In genomic region chr2:108184421-108184820, GRCh38 we compare ENCODE assay signal across 1 cellular context.
TF ChIP-seq lines count a peak whose summit lies in the region.

No MANE protein-coding gene starts in this region.

TF ChIP-seq in K562, 482 proteins besides CTCF, POLR2A, EP300 and RAD21:
- TF ChIP-seq, protein P1, sequence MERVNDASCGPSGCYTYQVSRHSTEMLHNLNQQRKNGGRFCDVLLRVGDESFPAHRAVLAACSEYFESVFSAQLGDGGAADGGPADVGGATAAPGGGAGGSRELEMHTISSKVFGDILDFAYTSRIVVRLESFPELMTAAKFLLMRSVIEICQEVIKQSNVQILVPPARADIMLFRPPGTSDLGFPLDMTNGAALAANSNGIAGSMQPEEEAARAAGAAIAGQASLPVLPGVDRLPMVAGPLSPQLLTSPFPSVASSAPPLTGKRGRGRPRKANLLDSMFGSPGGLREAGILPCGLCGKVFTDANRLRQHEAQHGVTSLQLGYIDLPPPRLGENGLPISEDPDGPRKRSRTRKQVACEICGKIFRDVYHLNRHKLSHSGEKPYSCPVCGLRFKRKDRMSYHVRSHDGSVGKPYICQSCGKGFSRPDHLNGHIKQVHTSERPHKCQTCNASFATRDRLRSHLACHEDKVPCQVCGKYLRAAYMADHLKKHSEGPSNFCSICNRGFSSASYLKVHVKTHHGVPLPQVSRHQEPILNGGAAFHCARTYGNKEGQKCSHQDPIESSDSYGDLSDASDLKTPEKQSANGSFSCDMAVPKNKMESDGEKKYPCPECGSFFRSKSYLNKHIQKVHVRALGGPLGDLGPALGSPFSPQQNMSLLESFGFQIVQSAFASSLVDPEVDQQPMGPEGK (CRISPR knock-in tag; IDR thresholded peaks at IDR 0.05; ENCODE audit: borderline replicate concordance): no peak
- TF ChIP-seq RFX7 (CRISPR knock-in tag; IDR thresholded peaks at IDR 0.05) (no peak), NR1H2 (CRISPR knock-in tag; IDR thresholded peaks at IDR 0.05) (no peak), SIN3A (IDR thresholded peaks at IDR 0.05; ENCODE audit: borderline replicate concordance in 2 of 2, control insufficient read depth in 1 of 2, low read depth in 2 of 2, low read length in 2 of 2) (no peak), ATF4 (CRISPR knock-in tag; IDR thresholded peaks at IDR 0.05) (no peak), ELK3 (CRISPR knock-in tag; IDR thresholded peaks at IDR 0.05) (no peak), HOXB6 (CRISPR knock-in tag; IDR thresholded peaks at IDR 0.05; ENCODE audit: borderline replicate concordance) (no peak), MAFG (tag; conservative IDR thresholded peaks at IDR 0.05) (no peak), NR2F6 (CRISPR knock-in tag; IDR thresholded peaks at IDR 0.05) (no peak), RAD51 (IDR thresholded peaks at IDR 0.05; ENCODE audit: borderline replicate concordance, low read depth) (no peak)
- TF ChIP-seq, protein P2, sequence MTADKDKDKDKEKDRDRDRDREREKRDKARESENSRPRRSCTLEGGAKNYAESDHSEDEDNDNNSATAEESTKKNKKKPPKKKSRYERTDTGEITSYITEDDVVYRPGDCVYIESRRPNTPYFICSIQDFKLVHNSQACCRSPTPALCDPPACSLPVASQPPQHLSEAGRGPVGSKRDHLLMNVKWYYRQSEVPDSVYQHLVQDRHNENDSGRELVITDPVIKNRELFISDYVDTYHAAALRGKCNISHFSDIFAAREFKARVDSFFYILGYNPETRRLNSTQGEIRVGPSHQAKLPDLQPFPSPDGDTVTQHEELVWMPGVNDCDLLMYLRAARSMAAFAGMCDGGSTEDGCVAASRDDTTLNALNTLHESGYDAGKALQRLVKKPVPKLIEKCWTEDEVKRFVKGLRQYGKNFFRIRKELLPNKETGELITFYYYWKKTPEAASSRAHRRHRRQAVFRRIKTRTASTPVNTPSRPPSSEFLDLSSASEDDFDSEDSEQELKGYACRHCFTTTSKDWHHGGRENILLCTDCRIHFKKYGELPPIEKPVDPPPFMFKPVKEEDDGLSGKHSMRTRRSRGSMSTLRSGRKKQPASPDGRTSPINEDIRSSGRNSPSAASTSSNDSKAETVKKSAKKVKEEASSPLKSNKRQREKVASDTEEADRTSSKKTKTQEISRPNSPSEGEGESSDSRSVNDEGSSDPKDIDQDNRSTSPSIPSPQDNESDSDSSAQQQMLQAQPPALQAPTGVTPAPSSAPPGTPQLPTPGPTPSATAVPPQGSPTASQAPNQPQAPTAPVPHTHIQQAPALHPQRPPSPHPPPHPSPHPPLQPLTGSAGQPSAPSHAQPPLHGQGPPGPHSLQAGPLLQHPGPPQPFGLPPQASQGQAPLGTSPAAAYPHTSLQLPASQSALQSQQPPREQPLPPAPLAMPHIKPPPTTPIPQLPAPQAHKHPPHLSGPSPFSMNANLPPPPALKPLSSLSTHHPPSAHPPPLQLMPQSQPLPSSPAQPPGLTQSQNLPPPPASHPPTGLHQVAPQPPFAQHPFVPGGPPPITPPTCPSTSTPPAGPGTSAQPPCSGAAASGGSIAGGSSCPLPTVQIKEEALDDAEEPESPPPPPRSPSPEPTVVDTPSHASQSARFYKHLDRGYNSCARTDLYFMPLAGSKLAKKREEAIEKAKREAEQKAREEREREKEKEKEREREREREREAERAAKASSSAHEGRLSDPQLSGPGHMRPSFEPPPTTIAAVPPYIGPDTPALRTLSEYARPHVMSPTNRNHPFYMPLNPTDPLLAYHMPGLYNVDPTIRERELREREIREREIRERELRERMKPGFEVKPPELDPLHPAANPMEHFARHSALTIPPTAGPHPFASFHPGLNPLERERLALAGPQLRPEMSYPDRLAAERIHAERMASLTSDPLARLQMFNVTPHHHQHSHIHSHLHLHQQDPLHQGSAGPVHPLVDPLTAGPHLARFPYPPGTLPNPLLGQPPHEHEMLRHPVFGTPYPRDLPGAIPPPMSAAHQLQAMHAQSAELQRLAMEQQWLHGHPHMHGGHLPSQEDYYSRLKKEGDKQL (CRISPR knock-in tag; IDR thresholded peaks at IDR 0.05; ENCODE audit: borderline replicate concordance): no peak
